In genomic region chr6:145929037-145929633, GRCh38 we compare ENCODE assay signal across 8 cellular contexts. TPM values are rescaled to one million over a fixed set of nuclear protein-coding genes. Genes with fewer than 3 reads are reported as not detected.
DNase-seq lines count a peak whose midpoint lies in the region; ATAC-seq and TF ChIP-seq lines count a peak whose summit lies in the region.

No MANE protein-coding gene starts in this region.

- H3K27ac ChIP-seq in DND-41 (ENCODE audit: low read length): no peak overlapping the region
- H3K27ac ChIP-seq in HL-60 (replicated peaks): no peak overlapping the region
- H3K27ac ChIP-seq in RWPE2 (ENCODE audit: poor library complexity, severe bottlenecking): no peak overlapping the region
- no peak overlapping the region for H3K27ac ChIP-seq in fibroblast of lung (ENCODE audit: insufficient read depth, low read length)

- peaks cover 18% of the 10 kb centered on the region for H3K36me3 Mint-ChIP-seq in activated CD4-positive, alpha-beta T cell treated with anti-CD3 and anti-CD28 coated beads, Interleukin-2, amount 10 ng/mL, durations not matched to agents 7 days and 5 days (ENCODE audit: low read depth)

- H4K20me1 ChIP-seq in DND-41 (ENCODE audit: insufficient read depth, low read length): no peaks in the 10 kb centered on the region
- no peaks in the 10 kb centered on the region for H4K20me1 ChIP-seq in fibroblast of lung (ENCODE audit: control insufficient read depth, extremely low read depth, insufficient read depth, low read length)

- H3K36me3 ChIP-seq in DND-41 (ENCODE audit: insufficient read depth, low read length) (peaks cover 75% of the 10 kb centered on the region), RWPE2 (ENCODE audit: low read depth) (peaks cover 81% of the 10 kb centered on the region), fibroblast of lung (ENCODE audit: control insufficient read depth, insufficient read depth, low read length) (peaks cover 2% of the 10 kb centered on the region)

- H3K9me3 ChIP-seq in DND-41 (ENCODE audit: insufficient read depth, low read length, severe bottlenecking) (no peaks in the 10 kb centered on the region), RWPE2 (ENCODE audit: severe bottlenecking) (no peaks in the 10 kb centered on the region), fibroblast of lung (ENCODE audit: control insufficient read depth, insufficient read depth, low read depth, low read length) (no peaks in the 10 kb centered on the region)

- TF ChIP-seq CTCF in DND-41 (IDR thresholded peaks at IDR 0.05; ENCODE audit: borderline replicate concordance, extremely low read depth, low read length, poor library complexity, severe bottlenecking) (peak; percentile 70), HL-60 (IDR thresholded peaks at IDR 0.05; ENCODE audit: insufficient read depth, low read length) (peak; percentile 36), RWPE2 (IDR thresholded peaks at IDR 0.05; ENCODE audit: poor library complexity, severe bottlenecking) (peak; percentile 83), fibroblast of lung (conservative IDR thresholded peaks at IDR 0.05 in 1 of 2, IDR thresholded peaks at IDR 0.05 in 1 of 2; ENCODE audit: low read depth in 1 of 2, low read length in 2 of 2) (peak; percentile 45 to 62)

- ATAC-seq in DND-41 (ENCODE audit: insufficient read depth, low read depth): no peak
- ATAC-seq in RWPE2 (ENCODE audit: low read depth): no peak
- ATAC-seq in HG03442 (IDR thresholded peaks at IDR 0.05; ENCODE audit: unreplicated experiment): no peak
- no peak for ATAC-seq in stimulated activated naive CD8-positive, alpha-beta T cell treated with anti-CD3 and anti-CD28 coated beads, Interleukin-15, Interleukin-2, amounts not matched to agents 100 U/mL and 50 U/mL, for 24 hours

- H3K4me3 ChIP-seq in DND-41 (ENCODE audit: low read depth in 1 of 2, low read length in 2 of 2) (no peak overlapping the region), HL-60 (replicated peaks; ENCODE audit: insufficient read depth, low read length) (no peak overlapping the region), RWPE2 (ENCODE audit: severe bottlenecking) (no peak overlapping the region), fibroblast of lung (replicated peaks in 1 of 4; ENCODE audit: control extremely low read depth in 1 of 4, insufficient read depth in 1 of 4, low read depth in 3 of 4, low read length in 4 of 4) (no peak overlapping the region)

- H2AFZ ChIP-seq in DND-41 (ENCODE audit: low read depth, low read length) (no peak overlapping the region), fibroblast of lung (ENCODE audit: low read length) (no peak overlapping the region)

- no peaks in the 10 kb centered on the region for H3K4me1 ChIP-seq in DND-41 (ENCODE audit: insufficient read depth, low read length)
- no peaks in the 10 kb centered on the region for H3K4me1 ChIP-seq in RWPE2 (ENCODE audit: insufficient read depth, poor library complexity, severe bottlenecking)
- no peaks in the 10 kb centered on the region for H3K4me1 ChIP-seq in fibroblast of lung (ENCODE audit: control insufficient read depth, extremely low read depth, insufficient read depth, low read length)

- H3K4me1 Mint-ChIP-seq in activated CD4-positive, alpha-beta T cell treated with anti-CD3 and anti-CD28 coated beads, Interleukin-2, amount 10 ng/mL, durations not matched to agents 7 days and 5 days: no peaks in the 10 kb centered on the region

- no peaks in the 10 kb centered on the region for H3K27me3 ChIP-seq in DND-41 (ENCODE audit: insufficient read depth, low read length, poor library complexity)
- H3K27me3 ChIP-seq in HL-60 (ENCODE audit: insufficient read depth, poor library complexity, severe bottlenecking): no peaks in the 10 kb centered on the region
- no peaks in the 10 kb centered on the region for H3K27me3 ChIP-seq in RWPE2 (ENCODE audit: insufficient read depth, poor library complexity, severe bottlenecking)
- H3K27me3 ChIP-seq in fibroblast of lung (ENCODE audit: control insufficient read depth, insufficient read depth, low read length): no peaks in the 10 kb centered on the region

- no peak overlapping the region for H3K4me3 Mint-ChIP-seq in activated CD4-positive, alpha-beta T cell treated with anti-CD3 and anti-CD28 coated beads, Interleukin-2, amount 10 ng/mL, durations not matched to agents 7 days and 5 days

- no peaks in the 10 kb centered on the region for H3K9me3 Mint-ChIP-seq in activated CD4-positive, alpha-beta T cell treated with anti-CD3 and anti-CD28 coated beads, Interleukin-2, amount 10 ng/mL, durations not matched to agents 7 days and 5 days

- no peaks in the 10 kb centered on the region for H3K27me3 Mint-ChIP-seq in activated CD4-positive, alpha-beta T cell treated with anti-CD3 and anti-CD28 coated beads, Interleukin-2, amount 10 ng/mL, durations not matched to agents 7 days and 5 days

- no peak overlapping the region for H3K9ac ChIP-seq in DND-41 (ENCODE audit: low read depth, low read length)
- no peak overlapping the region for H3K9ac ChIP-seq in fibroblast of lung (ENCODE audit: insufficient read depth, low read length)

- H3K27ac Mint-ChIP-seq in activated CD4-positive, alpha-beta T cell treated with anti-CD3 and anti-CD28 coated beads, Interleukin-2, amount 10 ng/mL, durations not matched to agents 7 days and 5 days: no peak overlapping the region

- no peak for DNase-seq in DND-41
- no peak for DNase-seq in HL-60 (ENCODE audit: low read depth in 1 of 2, low spot score in 1 of 2)
- no peak for DNase-seq in RWPE2 (ENCODE audit: low spot score)
- DNase-seq in fibroblast of lung (ENCODE audit: low read depth in 2 of 2): peak; percentile 31 to 74
- DNase-seq in pulmonary artery endothelial cell (ENCODE audit: low read depth, low spot score): peak; percentile 2
- no peak for DNase-seq in stimulated activated naive CD8-positive, alpha-beta T cell treated with anti-CD3 and anti-CD28 coated beads, Interleukin-15, Interleukin-2, amounts not matched to agents 100 U/mL and 50 U/mL, for 24 hours
- DNase-seq in activated CD4-positive, alpha-beta T cell treated with anti-CD3 and anti-CD28 coated beads, Interleukin-2, amount 10 ng/mL, durations not matched to agents 7 days and 5 days: no peak

- H3K4me2 ChIP-seq in DND-41 (ENCODE audit: insufficient read depth, low read length) (no peak overlapping the region), fibroblast of lung (ENCODE audit: extremely low read depth, insufficient read depth, low read length) (no peak overlapping the region)

- H3K79me2 ChIP-seq in DND-41 (ENCODE audit: insufficient read depth, low read length) (no peaks in the 10 kb centered on the region), fibroblast of lung (ENCODE audit: control insufficient read depth, insufficient read depth, low read length) (no peaks in the 10 kb centered on the region)

- POLR2A ChIA-PET in activated CD4-positive, alpha-beta T cell treated with anti-CD3 and anti-CD28 coated beads, Interleukin-2, amount 10 ng/mL, durations not matched to agents 7 days and 5 days (lab: Charles Lee): no interaction called here

- CTCF ChIA-PET in activated CD4-positive, alpha-beta T cell treated with anti-CD3 and anti-CD28 coated beads, Interleukin-2, amount 10 ng/mL, durations not matched to agents 7 days and 5 days (lab: Charles Lee): interaction anchor here (0.7 to 1.2 kb wide), 4 partner anchors 12 to 469 kb away, joined by 3 to 5 read pairs (median 4); no protein-coding TSS in a partner anchor

RNA-seq across cellular contexts. Expression of gene SHPRH, which starts 35.0 kb away (rescaled TPM):
- 18.3 and 20.5 TPM in 2 replicates for total RNA-seq in fibroblast of lung
- polyA plus RNA-seq in fibroblast of lung: 5.5 and 8.0 TPM in 2 replicates
- 2.6 and 3.6 TPM in 2 replicates for polyA plus RNA-seq in fibroblast of lung (2012)
- 2.3 and 5.1 TPM in 2 replicates for polyA minus RNA-seq in fibroblast of lung (ENCODE audit: low replicate concordance)
- 14.7 and 14.8 TPM in 2 replicates for total RNA-seq in pulmonary artery endothelial cell
- total RNA-seq in activated CD4-positive, alpha-beta T cell treated with anti-CD3 and anti-CD28 coated beads, Interleukin-2, amount 10 ng/mL, durations not matched to agents 7 days and 5 days: 10 to 100 TPM; 16.5 to 17.8 TPM

Comparison
In these comparisons a context has a peak if more than half of its experiments do, and no peak if none do; other contexts are left out.
1. DNase-seq: peak in fibroblast of lung (2 of 2) and pulmonary artery endothelial cell (single experiment); none in DND-41 (single experiment), HL-60 (0 of 2), RWPE2 (single experiment), stimulated activated naive CD8-positive, alpha-beta T cell treated with anti-CD3 and anti-CD28 coated beads, Interleukin-15, Interleukin-2, amounts not matched to agents 100 U/mL and 50 U/mL, for 24 hours (single experiment) and activated CD4-positive, alpha-beta T cell treated with anti-CD3 and anti-CD28 coated beads, Interleukin-2, amount 10 ng/mL, durations not matched to agents 7 days and 5 days (single experiment).
2. Peak in every context shown above with its lines, with median percentiles within 50 percentile points of each other: CTCF ChIP-seq.